28 cellular contexts compared by ENCODE assay signal in genomic region chr1:243758647-243759046, GRCh38.
"Had no signal": no experiment of that assay in that cellular context is flagged by ENCODE, and none has a peak within 500 bp of the region (broad histone marks: within the 10 kb centered on the region; RNA-seq: fewer than 3 reads in every experiment).

No MANE protein-coding gene starts in this region.

- H3K27me3 Mint-ChIP-seq: activated CD4-positive, alpha-beta memory T cell treated with anti-CD3 and anti-CD28 coated beads, Interleukin-2, amount 10 ng/mL, durations not matched to agents 7 days and 5 days; activated CD4-positive, alpha-beta T cell treated with anti-CD3 and anti-CD28 coated beads, Interleukin-2, amount 10 ng/mL, durations not matched to agents 7 days and 5 days; activated naive CD8-positive, alpha-beta T cell; activated T-cell treated with anti-CD3 and anti-CD28 coated beads, Interleukin-2, amount 50 U/mL, for 24 hours; central memory CD8-positive, alpha-beta T cell; dendritic cell treated with granulocyte-macrophage colony-stimulating factor and Interleukin-4, amounts not matched to agents 40 ng/mL and 50 ng/mL, for 4 days had no signal

- H3K27me3 ChIP-seq: brain microvascular endothelial cell, dorsolateral prefrontal cortex, esophagus muscularis mucosa, foreskin keratinocyte, gastrocnemius medialis, heart left ventricle had no signal

- H3K4me1 Mint-ChIP-seq: activated CD4-positive, alpha-beta memory T cell treated with anti-CD3 and anti-CD28 coated beads, Interleukin-2, amount 10 ng/mL, durations not matched to agents 7 days and 5 days; activated CD4-positive, alpha-beta T cell treated with anti-CD3 and anti-CD28 coated beads, Interleukin-2, amount 10 ng/mL, durations not matched to agents 7 days and 5 days; endodermal cell had no signal

- H3K9me3 Mint-ChIP-seq: activated CD4-positive, alpha-beta memory T cell treated with anti-CD3 and anti-CD28 coated beads, Interleukin-2, amount 10 ng/mL, durations not matched to agents 7 days and 5 days; activated CD4-positive, alpha-beta T cell treated with anti-CD3 and anti-CD28 coated beads, Interleukin-2, amount 10 ng/mL, durations not matched to agents 7 days and 5 days; activated T-cell treated with anti-CD3 and anti-CD28 coated beads, Interleukin-2, amount 50 U/mL, for 24 hours; activated T-cell treated with anti-CD3 and anti-CD28 coated beads, Interleukin-2, amount 50 U/mL, for 72 hours; central memory CD8-positive, alpha-beta T cell; dendritic cell treated with granulocyte-macrophage colony-stimulating factor and Interleukin-4, amounts not matched to agents 40 ng/mL and 50 ng/mL, for 4 days; endodermal cell had no signal

- ATAC-seq: activated T-cell treated with anti-CD3 and anti-CD28 coated beads, Interleukin-2, amount 50 U/mL, for 72 hours; foreskin keratinocyte; gastrocnemius medialis; heart left ventricle had no signal

- H3K4me3 ChIP-seq: coronary artery, dorsolateral prefrontal cortex, esophagus muscularis mucosa, gastrocnemius medialis, heart left ventricle had no signal

- H3K36me3 ChIP-seq: brain microvascular endothelial cell, esophagus muscularis mucosa, gastrocnemius medialis, heart left ventricle had no signal

- H3K27ac ChIP-seq: brain microvascular endothelial cell, coronary artery, dorsolateral prefrontal cortex, esophagus muscularis mucosa, foreskin keratinocyte, gastrocnemius medialis, heart left ventricle had no signal

- H3K9me3 ChIP-seq: esophagus muscularis mucosa, gastrocnemius medialis, heart left ventricle had no signal

- H3K4me1 ChIP-seq: foreskin keratinocyte had no signal

- H3K27ac Mint-ChIP-seq: activated CD4-positive, alpha-beta memory T cell treated with anti-CD3 and anti-CD28 coated beads, Interleukin-2, amount 10 ng/mL, durations not matched to agents 7 days and 5 days; activated CD4-positive, alpha-beta T cell treated with anti-CD3 and anti-CD28 coated beads, Interleukin-2, amount 10 ng/mL, durations not matched to agents 7 days and 5 days; activated naive CD8-positive, alpha-beta T cell; activated T-cell treated with anti-CD3 and anti-CD28 coated beads, Interleukin-2, amount 50 U/mL, for 24 hours; activated T-cell treated with anti-CD3 and anti-CD28 coated beads, Interleukin-2, amount 50 U/mL, for 72 hours; dendritic cell treated with granulocyte-macrophage colony-stimulating factor and Interleukin-4, amounts not matched to agents 40 ng/mL and 50 ng/mL, for 4 days; endodermal cell had no signal

- DNase-seq: activated CD4-positive, alpha-beta memory T cell treated with anti-CD3 and anti-CD28 coated beads, Interleukin-2, amount 10 ng/mL, durations not matched to agents 7 days and 5 days; activated CD4-positive, alpha-beta T cell treated with anti-CD3 and anti-CD28 coated beads for 1 hour; activated CD4-positive, alpha-beta T cell treated with anti-CD3 and anti-CD28 coated beads for 4 hours; activated CD4-positive, alpha-beta T cell treated with anti-CD3 and anti-CD28 coated beads, Interleukin-2, amount 10 ng/mL, durations not matched to agents 7 days and 5 days; activated CD4-positive, alpha-beta T cell treated with anti-CD3 and anti-CD28 coated beads, Interleukin-2, amount 50 U/mL, for 4 hours; activated CD8-positive, alpha-beta memory T cell treated with anti-CD3 and anti-CD28 coated beads, Interleukin-2, amount 50 U/mL, for 48 hours; activated gamma-delta T cell treated with Interleukin-2 at 50 U/mL for 16 hours; activated naive CD4-positive, alpha-beta T cell treated with anti-CD3 and anti-CD28 coated beads, Interleukin-2, amount 50 U/mL, for 16 hours; activated naive CD4-positive, alpha-beta T cell treated with Interleukin-2 at 50 U/mL for 16 hours; activated T-cell treated with anti-CD3 and anti-CD28 coated beads for 4 hours; activated T-cell treated with anti-CD3 and anti-CD28 coated beads, Interleukin-2, amount 50 U/mL, for 24 hours; activated T-cell treated with anti-CD3 and anti-CD28 coated beads, Interleukin-2, amount 50 U/mL, for 72 hours; amniotic stem cell; anterior cingulate cortex; brain microvascular endothelial cell; dorsolateral prefrontal cortex; effector memory CD4-positive, alpha-beta T cell; endodermal cell; foreskin keratinocyte; gastrocnemius medialis; glutamatergic neuron; heart left ventricle; T-helper 2 cell had no signal

- H3K4me3 Mint-ChIP-seq: activated CD4-positive, alpha-beta memory T cell treated with anti-CD3 and anti-CD28 coated beads, Interleukin-2, amount 10 ng/mL, durations not matched to agents 7 days and 5 days; activated CD4-positive, alpha-beta T cell treated with anti-CD3 and anti-CD28 coated beads, Interleukin-2, amount 10 ng/mL, durations not matched to agents 7 days and 5 days; activated naive CD8-positive, alpha-beta T cell; activated T-cell treated with anti-CD3 and anti-CD28 coated beads, Interleukin-2, amount 50 U/mL, for 24 hours; activated T-cell treated with anti-CD3 and anti-CD28 coated beads, Interleukin-2, amount 50 U/mL, for 72 hours; central memory CD8-positive, alpha-beta T cell; dendritic cell treated with granulocyte-macrophage colony-stimulating factor and Interleukin-4, amounts not matched to agents 40 ng/mL and 50 ng/mL, for 4 days; endodermal cell had no signal
